In the genomic region with DNA sequence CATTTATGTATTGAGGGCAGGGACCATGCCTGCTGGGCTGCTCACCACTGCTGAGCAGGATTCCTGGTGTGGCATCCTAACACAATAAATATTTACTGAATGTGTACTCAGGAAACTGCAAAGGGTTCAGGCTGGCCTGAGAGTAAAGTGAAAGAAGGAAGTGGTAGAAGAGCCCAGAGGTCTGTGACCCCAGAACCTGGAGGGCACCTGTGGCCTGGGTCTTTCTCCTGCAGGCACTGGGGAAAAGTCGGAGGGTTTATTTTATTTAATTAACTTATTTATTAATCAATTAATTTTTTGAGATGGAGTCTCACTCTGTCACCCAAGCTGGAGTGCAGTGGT, we compare ENCODE assay signal across 9 cellular contexts. TPM values are rescaled to one million over a fixed set of nuclear protein-coding genes. Genes with fewer than 3 reads are reported as not detected.
A peak's percentile ranks its signal among the peaks of the same experiment; 100 is the strongest.
DNase-seq lines count a peak whose midpoint lies in the region; ATAC-seq and TF ChIP-seq lines count a peak whose summit lies in the region.
"Had no signal": no experiment of that assay in that cellular context is flagged by ENCODE, and none has a peak within 500 bp of the region (broad histone marks: within the 10 kb centered on the region; RNA-seq: fewer than 3 reads in every experiment).

No MANE protein-coding gene starts in this region.

- peak overlapping the region; percentile 71 for H3K4me3 Mint-ChIP-seq in activated CD4-positive, alpha-beta T cell treated with anti-CD3 and anti-CD28 coated beads for 36 hours
- H3K4me3 Mint-ChIP-seq in effector memory CD8-positive, alpha-beta T cell: peak overlapping the region; percentile 76 to 78
- peak overlapping the region; percentile 53 for H3K4me3 Mint-ChIP-seq in stimulated activated memory B cell treated with anti-CD40 and anti-IgM and Interleukin-4, amounts not matched to agents 10 μg/mL and 1 μg/mL and 100 μg/mL, for 72 hours

- no peak for DNase-seq in activated CD4-positive, alpha-beta T cell treated with anti-CD3 and anti-CD28 coated beads for 36 hours
- no peak for DNase-seq in activated CD4-positive, alpha-beta T cell treated with anti-CD3 and anti-CD28 coated beads, Interleukin-2, amount 50 U/mL, for 1 hour
- DNase-seq in NB4 (ENCODE audit: low read depth) (peak; percentile 40), COLO829 (ENCODE audit: low spot score) (no peak)
- no peak for DNase-seq in effector memory CD8-positive, alpha-beta T cell
- DNase-seq: stimulated activated CD4-positive, alpha-beta T cell treated with anti-CD3 and anti-CD28 coated beads, Interleukin-15, amount 100 ng/mL, for 24 hours had no signal

- TF ChIP-seq POLR2A in NB4 (IDR thresholded peaks at IDR 0.05; ENCODE audit: extremely low read depth, insufficient read length): no peak

- CTCF ChIA-PET in activated CD4-positive, alpha-beta T cell treated with anti-CD3 and anti-CD28 coated beads for 36 hours (lab: Charles Lee): no interaction called here

- intact Hi-C loops in activated CD4-positive, alpha-beta T cell treated with anti-CD3 and anti-CD28 coated beads for 36 hours (cut with DNase I, micrococcal nuclease): no loop called here

- H3K9me3 Mint-ChIP-seq in activated CD4-positive, alpha-beta T cell treated with anti-CD3 and anti-CD28 coated beads for 36 hours (ENCODE audit: low read depth): no peaks in the 10 kb centered on the region
- H3K9me3 Mint-ChIP-seq in effector memory CD8-positive, alpha-beta T cell: no peaks in the 10 kb centered on the region
- no peaks in the 10 kb centered on the region for H3K9me3 Mint-ChIP-seq in stimulated activated memory B cell treated with anti-CD40 and anti-IgM and Interleukin-4, amounts not matched to agents 10 μg/mL and 1 μg/mL and 100 μg/mL, for 72 hours

- H3K27ac Mint-ChIP-seq in activated CD4-positive, alpha-beta T cell treated with anti-CD3 and anti-CD28 coated beads for 36 hours: peak overlapping the region; percentile 96
- H3K27ac Mint-ChIP-seq in effector memory CD8-positive, alpha-beta T cell: peak overlapping the region; percentile 77 to 96
- H3K27ac Mint-ChIP-seq in stimulated activated memory B cell treated with anti-CD40 and anti-IgM and Interleukin-4, amounts not matched to agents 10 μg/mL and 1 μg/mL and 100 μg/mL, for 72 hours: peak overlapping the region; percentile 65

- no peaks in the 10 kb centered on the region for H3K36me3 Mint-ChIP-seq in activated CD4-positive, alpha-beta T cell treated with anti-CD3 and anti-CD28 coated beads for 36 hours (ENCODE audit: low read depth)
- peaks cover 17% of the 10 kb centered on the region for H3K36me3 Mint-ChIP-seq in effector memory CD8-positive, alpha-beta T cell (ENCODE audit: insufficient read depth)
- H3K36me3 Mint-ChIP-seq in stimulated activated memory B cell treated with anti-CD40 and anti-IgM and Interleukin-4, amounts not matched to agents 10 μg/mL and 1 μg/mL and 100 μg/mL, for 72 hours: no peaks in the 10 kb centered on the region

- TF ChIP-seq CTCF in NB4 (IDR thresholded peaks at IDR 0.05; ENCODE audit: low read depth, low read length): no peak

- ATAC-seq in activated CD4-positive, alpha-beta T cell treated with anti-CD3 and anti-CD28 coated beads for 36 hours: no peak
- no peak for ATAC-seq in effector memory CD8-positive, alpha-beta T cell (replicated peaks)
- no peak for ATAC-seq in stimulated activated memory B cell treated with anti-CD40 and anti-IgM and Interleukin-4, amounts not matched to agents 10 μg/mL and 1 μg/mL and 100 μg/mL, for 72 hours
- ATAC-seq in HG03135 (IDR thresholded peaks at IDR 0.05; ENCODE audit: unreplicated experiment) (no peak), GM21423 (IDR thresholded peaks at IDR 0.05; ENCODE audit: unreplicated experiment) (no peak)

- no peak overlapping the region for H3K4me3 ChIP-seq in NB4 (ENCODE audit: low read depth, low read length)

- H3K4me1 Mint-ChIP-seq in activated CD4-positive, alpha-beta T cell treated with anti-CD3 and anti-CD28 coated beads for 36 hours: peaks cover 44% of the 10 kb centered on the region
- H3K4me1 Mint-ChIP-seq in effector memory CD8-positive, alpha-beta T cell (ENCODE audit: low read depth in 2 of 2): peaks cover 38 to 48% of the 10 kb centered on the region in 2 donors
- peaks cover 52% of the 10 kb centered on the region for H3K4me1 Mint-ChIP-seq in stimulated activated memory B cell treated with anti-CD40 and anti-IgM and Interleukin-4, amounts not matched to agents 10 μg/mL and 1 μg/mL and 100 μg/mL, for 72 hours

- POLR2A ChIA-PET in activated CD4-positive, alpha-beta T cell treated with anti-CD3 and anti-CD28 coated beads for 36 hours (lab: Charles Lee): interaction anchor here (0.7 kb wide), 1 partner anchor 76 kb away, joined by 4 read pairs; no protein-coding TSS in a partner anchor

- no peaks in the 10 kb centered on the region for H3K27me3 Mint-ChIP-seq in activated CD4-positive, alpha-beta T cell treated with anti-CD3 and anti-CD28 coated beads for 36 hours
- no peaks in the 10 kb centered on the region for H3K27me3 Mint-ChIP-seq in effector memory CD8-positive, alpha-beta T cell
- no peaks in the 10 kb centered on the region for H3K27me3 Mint-ChIP-seq in stimulated activated memory B cell treated with anti-CD40 and anti-IgM and Interleukin-4, amounts not matched to agents 10 μg/mL and 1 μg/mL and 100 μg/mL, for 72 hours

RNA-seq across cellular contexts. Expression of a gene that starts 28.2 kb away (rescaled TPM):
- total RNA-seq in activated CD4-positive, alpha-beta T cell treated with anti-CD3 and anti-CD28 coated beads for 36 hours: 10 to 100 TPM; 95.5 to 99.1 TPM

RNA-seq across cellular contexts. Expression of a gene that starts 53.6 kb away (rescaled TPM):
- total RNA-seq in activated CD4-positive, alpha-beta T cell treated with anti-CD3 and anti-CD28 coated beads for 36 hours: 10 to 100 TPM; 15.7 to 16.6 TPM
